In the genomic region with DNA sequence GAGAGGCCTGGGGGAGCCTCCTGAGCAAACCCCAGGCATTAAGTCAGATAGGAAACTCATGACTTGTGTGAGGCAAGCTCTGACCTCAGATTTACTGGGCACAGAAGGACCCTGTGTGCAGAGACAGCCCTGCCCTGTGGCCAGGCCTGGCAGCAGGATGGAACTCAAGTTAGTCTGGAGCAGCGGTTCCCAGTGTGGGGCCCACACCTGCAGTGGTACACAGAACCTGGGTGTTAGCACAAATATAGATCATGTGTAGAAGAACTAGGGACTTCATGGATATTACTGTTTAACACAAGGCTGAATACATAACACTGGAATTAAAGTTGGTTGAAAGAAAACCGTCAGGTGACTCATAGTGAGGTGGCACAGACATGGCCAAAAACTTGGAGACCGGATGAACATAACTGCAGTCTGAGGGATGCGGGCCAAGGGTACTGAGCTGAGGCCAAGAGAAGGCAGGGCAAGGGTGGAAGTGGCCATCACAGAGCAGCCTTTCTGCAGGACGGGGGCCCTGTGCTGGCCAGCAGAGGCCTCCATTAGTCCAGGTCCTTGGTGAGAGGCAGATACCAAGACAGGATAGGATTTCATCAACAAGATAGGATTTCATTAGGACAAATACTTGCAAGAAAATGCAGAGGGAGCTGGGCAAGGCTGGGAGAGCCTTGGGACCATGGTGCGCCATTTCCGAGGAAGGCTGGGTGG, we compare ENCODE assay signal across 10 cellular contexts. TPM values are rescaled to one million over a fixed set of nuclear protein-coding genes. Genes with fewer than 3 reads are reported as not detected.
DNase-seq lines count a peak whose midpoint lies in the region; TF ChIP-seq lines count a peak whose summit lies in the region.
"Had no signal": no experiment of that assay in that cellular context is flagged by ENCODE, and none has a peak within 500 bp of the region (broad histone marks: within the 10 kb centered on the region; RNA-seq: fewer than 3 reads in every experiment).

No MANE protein-coding gene starts in this region.

- no peaks in the 10 kb centered on the region for H3K36me3 Mint-ChIP-seq in endodermal cell (ENCODE audit: low read depth)

- no peak overlapping the region for H3K27ac ChIP-seq in endodermal cell (ENCODE audit: low read depth, low read length)
- peak overlapping the region; percentile 97 for H3K27ac ChIP-seq in osteoblast (ENCODE audit: low read depth, low read length)

- WGBS in endodermal cell (ENCODE audit: insufficient coverage in 1 of 2, insufficient read length in 1 of 2), 2 experiments = 92 to 96% methylated on average over 4 to 7 of the region's 7 CpGs

- H3K4me1 Mint-ChIP-seq in endodermal cell = no peaks in the 10 kb centered on the region

- no peaks in the 10 kb centered on the region for H3K79me2 ChIP-seq in osteoblast (ENCODE audit: insufficient read depth, low read length)

- no peaks in the 10 kb centered on the region for H3K9me3 ChIP-seq in endodermal cell (ENCODE audit: control insufficient read depth, low read length)
- no peaks in the 10 kb centered on the region for H3K9me3 ChIP-seq in osteoblast (ENCODE audit: low read depth, low read length)

- H3K4me3 ChIP-seq in AG10803 (ENCODE audit: low read length) = no peak overlapping the region
- H3K4me3 ChIP-seq in endodermal cell (ENCODE audit: low read length) = no peak overlapping the region
- peak overlapping the region; percentile 41 for H3K4me3 ChIP-seq in osteoblast (ENCODE audit: insufficient read depth, low read length)

- DNase-seq in AG10803 (ENCODE audit: low read depth) = peak; percentile 89
- peak; percentile 89 for DNase-seq in NCI-H226
- no peak for DNase-seq in endodermal cell
- DNase-seq in osteoblast (ENCODE audit: insufficient read length, low spot score, missing footprints) = peak; percentile 95
- DNase-seq in NCI-H446 treated with DMSO at 0.1 percent for 48 hours (lab: John Stamatoyannopoulos, UW) = no peak
- no peak for DNase-seq in NOMO-1 (lab: John Stamatoyannopoulos, UW; ENCODE audit: unreplicated experiment in 2 of 2)
- DNase-seq in NCI-H2227 treated with DMSO at 0.1 percent for 48 hours (lab: John Stamatoyannopoulos, UW) = no peak
- no peak for DNase-seq in mucosa of gallbladder (ENCODE audit: low spot score)
- DNase-seq: cerebellar nuclear complex, SHP77 had no signal

- H3K27me3 Mint-ChIP-seq in endodermal cell (ENCODE audit: insufficient read depth) = no peaks in the 10 kb centered on the region

- H3K27ac Mint-ChIP-seq in endodermal cell = peak overlapping the region; percentile 55

- no peaks in the 10 kb centered on the region for H4K20me1 ChIP-seq in osteoblast (ENCODE audit: insufficient read depth, low read length)

- peak overlapping the region; percentile 73 for H3K4me2 ChIP-seq in osteoblast (ENCODE audit: insufficient read depth, low read length)

- H3K4me3 Mint-ChIP-seq in endodermal cell = no peak overlapping the region

- H3K27me3 ChIP-seq in endodermal cell (ENCODE audit: control insufficient read depth, insufficient read depth, low read length, poor library complexity, severe bottlenecking) (no peaks in the 10 kb centered on the region), osteoblast (ENCODE audit: insufficient read depth, low read length) (no peaks in the 10 kb centered on the region)

- H3K4me1 ChIP-seq in endodermal cell (ENCODE audit: control insufficient read depth, insufficient read depth, low read length) (no peaks in the 10 kb centered on the region), osteoblast (ENCODE audit: insufficient read depth, low read length) (peaks cover 27% of the 10 kb centered on the region)

- H3K36me3 ChIP-seq in endodermal cell (ENCODE audit: control insufficient read depth, insufficient read depth, low read length) (no peaks in the 10 kb centered on the region), osteoblast (ENCODE audit: insufficient read depth, low read length) (peaks cover 9% of the 10 kb centered on the region)

- no peaks in the 10 kb centered on the region for H3K9me3 Mint-ChIP-seq in endodermal cell

- no peak for TF ChIP-seq CTCF in AG10803 (conservative IDR thresholded peaks at IDR 0.05; ENCODE audit: low read length)
- no peak for TF ChIP-seq CTCF in endodermal cell (conservative IDR thresholded peaks at IDR 0.05)
- TF ChIP-seq CTCF in osteoblast (IDR thresholded peaks at IDR 0.05; ENCODE audit: extremely low read depth, low read depth, low read length) = no peak

- no peak overlapping the region for H3K9ac ChIP-seq in endodermal cell (ENCODE audit: extremely low read depth, low read length, poor library complexity, severe bottlenecking)

- H2AFZ ChIP-seq in osteoblast (ENCODE audit: low read length) = peak overlapping the region; percentile 61

RNA-seq across cellular contexts. Expression of a gene that starts 40.9 kb away (rescaled TPM):
- total RNA-seq in endodermal cell = under 1 TPM; 0.26 to 0.40 TPM
- polyA plus RNA-seq in endodermal cell (2013, experiment 1 of 2) = 0.46 TPM
- polyA plus RNA-seq in endodermal cell (2013, experiment 2 of 2) = 0.83 TPM
- total RNA-seq in osteoblast = 3.2 and 4.0 TPM in 2 replicates
- total RNA-seq in mucosa of gallbladder = 2.7 TPM

RNA-seq across cellular contexts. Expression of a gene that starts 42.6 kb away (rescaled TPM):
- 10 to 100 TPM; 34.0 to 34.1 TPM for total RNA-seq in endodermal cell
- polyA plus RNA-seq in endodermal cell (2013, experiment 1 of 2) = 18.5 TPM
- 16.3 TPM for polyA plus RNA-seq in endodermal cell (2013, experiment 2 of 2)
- 19.2 and 20.0 TPM in 2 replicates for total RNA-seq in osteoblast
- total RNA-seq in mucosa of gallbladder = 39.1 TPM

Comparison
In these comparisons a context has a peak if more than half of its experiments do, and no peak if none do; other contexts are left out.
1. DNase-seq: peak in AG10803 (single experiment), NCI-H226 (single experiment) and osteoblast (single experiment); none in endodermal cell (single experiment), NCI-H446 treated with DMSO at 0.1 percent for 48 hours (single experiment), NOMO-1 (0 of 2), NCI-H2227 treated with DMSO at 0.1 percent for 48 hours (single experiment) and mucosa of gallbladder (single experiment).